Comparison of ENCODE assay signal across 29 cellular contexts in the genomic region with DNA sequence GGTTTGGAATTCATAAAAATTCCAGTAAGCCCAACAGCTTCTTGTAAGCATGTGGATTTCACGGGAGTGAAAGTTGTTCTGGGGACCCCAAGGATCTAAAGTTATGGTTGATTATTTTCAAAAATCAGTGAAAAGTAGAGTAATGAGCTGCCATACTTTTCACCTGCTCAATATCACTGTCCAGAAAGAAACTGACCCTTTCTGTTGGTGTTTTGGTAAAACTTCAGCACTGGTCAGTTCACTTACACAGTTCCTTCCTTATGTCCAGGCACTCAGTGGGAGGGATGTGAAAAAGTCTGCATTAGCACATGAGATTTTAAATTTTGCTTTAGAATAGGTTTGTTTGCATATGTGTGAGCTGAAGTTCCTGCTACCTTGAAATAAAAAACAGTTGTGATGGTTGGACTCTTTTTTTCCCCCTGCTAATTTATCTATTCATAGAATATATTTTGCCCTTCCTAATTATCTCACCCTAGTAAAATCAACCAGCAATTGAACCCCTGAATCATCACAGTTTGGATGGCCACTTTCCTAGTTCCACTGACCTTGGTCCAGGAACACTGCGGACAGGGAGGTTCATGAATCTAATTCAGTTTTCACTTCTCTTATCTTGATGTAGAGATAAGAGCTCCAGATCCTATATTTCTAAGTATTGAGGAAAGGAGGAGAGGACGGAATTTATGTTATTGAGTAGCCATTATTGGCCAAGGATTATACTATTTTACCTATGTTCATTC.
"Had no signal": no experiment of that assay in that cellular context is flagged by ENCODE, and none has a peak within 500 bp of the region (broad histone marks: within the 10 kb centered on the region; RNA-seq: fewer than 3 reads in every experiment).

No MANE protein-coding gene starts in this region.

- H3K4me3 ChIP-seq: ascending aorta, cardiac muscle cell had no signal

- ATAC-seq: activated CD8-positive, alpha-beta T cell treated with anti-CD3 and anti-CD28 coated beads for 36 hours; activated naive CD4-positive, alpha-beta T cell treated with anti-CD3 and anti-CD28 coated beads, Interleukin-2, amount 50 U/mL, for 72 hours; activated T-cell treated with anti-CD3 and anti-CD28 coated beads, Interleukin-2, amount 50 U/mL, for 4 hours; PC-3; Right ventricle myocardium inferior had no signal

- H3K9me3 Mint-ChIP-seq: activated CD4-positive, alpha-beta T cell treated with anti-CD3 and anti-CD28 coated beads, Interleukin-2, amount 10 ng/mL, durations not matched to agents 24 days and 14 days; activated CD8-positive, alpha-beta T cell treated with anti-CD3 and anti-CD28 coated beads for 36 hours; activated naive CD4-positive, alpha-beta T cell treated with anti-CD3 and anti-CD28 coated beads for 36 hours; activated naive CD4-positive, alpha-beta T cell treated with anti-CD3 and anti-CD28 coated beads, Interleukin-2, amount 50 U/mL, for 72 hours; activated T-cell treated with anti-CD3 and anti-CD28 coated beads, Interleukin-2, amount 50 U/mL, for 4 hours; activated T-helper 1 cell treated with anti-CD3 and anti-CD28 coated beads, Interleukin-12 subunit alpha, Interleukin-12 subunit beta, Interleukin-2, Interleukin-4 antibody, amounts not matched to agents 30 ng/mL and 10 ng/mL and 1 ng/mL, durations not matched to agents 14 hours and 24 hours and 36 hours; central memory CD8-positive, alpha-beta T cell; T-helper 1 cell treated with Interleukin-12 subunit alpha and Interleukin-12 subunit beta and Interleukin-4 antibody, amounts not matched to agents 30 μg/mL and 1 μg/mL, for 36 hours; T-helper 2 cell treated with Interferon-gamma antibody and Interleukin-4, amounts not matched to agents 5 μg/mL and 100 μg/mL, for 36 hours had no signal

- H3K27ac ChIP-seq: ascending aorta, cardiac muscle cell, RWPE1 had no signal

- DNase-seq: activated CD4-positive, alpha-beta T cell treated with anti-CD3 and anti-CD28 coated beads, Interleukin-2, amount 10 ng/mL, durations not matched to agents 24 days and 14 days; activated CD4-positive, alpha-beta T cell treated with anti-CD3 and anti-CD28 coated beads, Interleukin-2, amount 50 U/mL, for 4 hours; activated CD8-positive, alpha-beta T cell treated with anti-CD3 and anti-CD28 coated beads for 36 hours; activated gamma-delta T cell treated with Interleukin-2 at 50 U/mL for 16 hours; activated naive CD4-positive, alpha-beta T cell treated with anti-CD3 and anti-CD28 coated beads for 36 hours; activated T-cell treated with anti-CD3 and anti-CD28 coated beads for 4 hours; activated T-cell treated with anti-CD3 and anti-CD28 coated beads, Interleukin-2, amount 50 U/mL, for 4 hours; amygdala; Karpas-422; KBM-7; NCI-H1105; NCI-H1417 treated with DMSO at 0.1 percent for 48 hours; NCI-H1930; NCI-H2081 treated with DMSO at 0.1 percent for 48 hours; NCI-H226; NCI-H446 treated with DMSO at 0.1 percent for 48 hours; NCI-H526; NCI-H748 treated with DMSO at 0.1 percent for 48 hours; NK-92 treated with Interleukin-12 subunit alpha and Interleukin-12 subunit beta, amount 100 ng/mL, for 24 hours; PC-3 had no signal

- H3K27me3 ChIP-seq: ascending aorta, cardiac muscle cell had no signal

- H3K9me3 ChIP-seq: ascending aorta had no signal

- H3K36me3 Mint-ChIP-seq: activated naive CD4-positive, alpha-beta T cell treated with anti-CD3 and anti-CD28 coated beads, Interleukin-2, amount 50 U/mL, for 72 hours had no signal

- H3K4me3 Mint-ChIP-seq: activated CD4-positive, alpha-beta T cell treated with anti-CD3 and anti-CD28 coated beads, Interleukin-2, amount 10 ng/mL, durations not matched to agents 24 days and 14 days; activated CD8-positive, alpha-beta T cell treated with anti-CD3 and anti-CD28 coated beads for 36 hours; activated naive CD4-positive, alpha-beta T cell treated with anti-CD3 and anti-CD28 coated beads for 36 hours; activated T-cell treated with anti-CD3 and anti-CD28 coated beads, Interleukin-2, amount 50 U/mL, for 4 hours; activated T-helper 1 cell treated with anti-CD3 and anti-CD28 coated beads, Interleukin-12 subunit alpha, Interleukin-12 subunit beta, Interleukin-2, Interleukin-4 antibody, amounts not matched to agents 30 ng/mL and 10 ng/mL and 1 ng/mL, durations not matched to agents 14 hours and 24 hours and 36 hours; central memory CD8-positive, alpha-beta T cell; T-helper 1 cell treated with Interleukin-12 subunit alpha and Interleukin-12 subunit beta and Interleukin-4 antibody, amounts not matched to agents 30 μg/mL and 1 μg/mL, for 36 hours; T-helper 2 cell treated with Interferon-gamma antibody and Interleukin-4, amounts not matched to agents 5 μg/mL and 100 μg/mL, for 36 hours had no signal

- H3K36me3 ChIP-seq: ascending aorta, cardiac muscle cell had no signal

- H3K27ac Mint-ChIP-seq: activated CD4-positive, alpha-beta T cell treated with anti-CD3 and anti-CD28 coated beads, Interleukin-2, amount 10 ng/mL, durations not matched to agents 24 days and 14 days; activated CD8-positive, alpha-beta T cell treated with anti-CD3 and anti-CD28 coated beads for 36 hours; activated naive CD4-positive, alpha-beta T cell treated with anti-CD3 and anti-CD28 coated beads for 36 hours; activated naive CD4-positive, alpha-beta T cell treated with anti-CD3 and anti-CD28 coated beads, Interleukin-2, amount 50 U/mL, for 72 hours; activated T-helper 1 cell treated with anti-CD3 and anti-CD28 coated beads, Interleukin-12 subunit alpha, Interleukin-12 subunit beta, Interleukin-2, Interleukin-4 antibody, amounts not matched to agents 30 ng/mL and 10 ng/mL and 1 ng/mL, durations not matched to agents 14 hours and 24 hours and 36 hours; T-helper 1 cell treated with Interleukin-12 subunit alpha and Interleukin-12 subunit beta and Interleukin-4 antibody, amounts not matched to agents 30 μg/mL and 1 μg/mL, for 36 hours; T-helper 2 cell treated with Interferon-gamma antibody and Interleukin-4, amounts not matched to agents 5 μg/mL and 100 μg/mL, for 36 hours had no signal
